ENCODE assay signal across 8 cellular contexts in genomic region chr4:89807441-89808140, GRCh38.
"Had no signal": no experiment of that assay in that cellular context is flagged by ENCODE, and none has a peak within 500 bp of the region (broad histone marks: within the 10 kb centered on the region; RNA-seq: fewer than 3 reads in every experiment).

No MANE protein-coding gene starts in this region.

- ATAC-seq: HCT116, K562 had no signal

- H3K27ac Mint-ChIP-seq: HFFc6 had no signal

- DNase-seq: GM23248, GOT3, H7, HFFc6, IMR-90, KG1 had no signal

- H3K9me3 Mint-ChIP-seq: HFFc6 had no signal

- H3K4me3 Mint-ChIP-seq: HFFc6 had no signal
